ENCODE assay signal across 15 cellular contexts in the genomic region with DNA sequence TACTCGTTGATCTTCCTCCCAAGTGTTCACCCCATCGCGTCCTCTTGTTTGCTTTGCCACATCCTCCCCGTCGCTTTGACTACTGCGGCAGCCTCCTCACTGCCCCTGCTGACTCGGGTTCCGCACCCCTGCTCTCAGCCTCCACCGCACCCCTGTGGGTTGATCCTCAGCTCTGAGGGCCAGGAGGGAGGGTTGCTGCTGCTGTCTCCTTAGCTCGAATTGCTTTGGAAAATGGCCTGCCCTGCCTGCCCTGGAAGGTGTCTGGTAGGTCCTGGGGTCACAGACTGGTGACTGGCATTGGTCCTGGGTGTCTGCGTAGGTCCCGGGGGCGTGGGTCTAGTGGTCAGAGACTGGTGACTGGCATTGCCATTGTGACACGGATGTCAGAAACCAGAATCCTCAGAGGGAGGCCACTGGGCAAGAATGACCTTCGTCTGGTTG. TPM values are rescaled to one million over a fixed set of nuclear protein-coding genes. Genes with fewer than 3 reads are reported as not detected.
DNase-seq lines count a peak whose midpoint lies in the region; ATAC-seq, FAIRE-seq and TF ChIP-seq lines count a peak whose summit lies in the region.
"Had no signal": no experiment of that assay in that cellular context is flagged by ENCODE, and none has a peak within 500 bp of the region (broad histone marks: within the 10 kb centered on the region; RNA-seq: fewer than 3 reads in every experiment).

No MANE protein-coding gene starts in this region.

- peaks cover 37% of the 10 kb centered on the region for H3K9me3 Mint-ChIP-seq in T-helper 1 cell treated with Interleukin-12 subunit alpha and Interleukin-12 subunit beta and Interleukin-4 antibody, amounts not matched to agents 30 μg/mL and 1 μg/mL, for 36 hours

- no peak for ATAC-seq in GM19463 (IDR thresholded peaks at IDR 0.05; ENCODE audit: unreplicated experiment)
- ATAC-seq: foreskin keratinocyte had no signal

- no peak overlapping the region for H2AK5ac ChIP-seq in H1 (ENCODE audit: low read depth, low read length)

- H2BK12ac ChIP-seq in H1 (ENCODE audit: low read depth, low read length) = peak overlapping the region; percentile 95

- no peaks in the 10 kb centered on the region for H3K9me3 ChIP-seq in H1 (ENCODE audit: insufficient read depth in 2 of 2, low read depth in 1 of 2, low read length in 1 of 2)
- H3K9me3 ChIP-seq: pancreas had no signal

- H3K79me2 ChIP-seq in H1 (ENCODE audit: control insufficient read depth in 1 of 2, insufficient read depth in 2 of 2, low read length in 2 of 2) = no peaks in the 10 kb centered on the region

- H3K27ac Mint-ChIP-seq in T-helper 1 cell treated with Interleukin-12 subunit alpha and Interleukin-12 subunit beta and Interleukin-4 antibody, amounts not matched to agents 30 μg/mL and 1 μg/mL, for 36 hours = peak overlapping the region; percentile 97

- peaks cover 9 to 28% (median 20%) of the 10 kb centered on the region in 4 experiments for H3K4me1 ChIP-seq in H1 (replicated peaks in 1 of 4; ENCODE audit: control insufficient read depth in 3 of 4, insufficient read depth in 4 of 4, low read length in 3 of 4)
- H3K4me1 ChIP-seq: foreskin keratinocyte had no signal

- peak overlapping the region; percentile 59 for H4K91ac ChIP-seq in H1 (replicated peaks; ENCODE audit: insufficient read length, low read length)

- H3K36me3 Mint-ChIP-seq in T-helper 1 cell treated with Interleukin-12 subunit alpha and Interleukin-12 subunit beta and Interleukin-4 antibody, amounts not matched to agents 30 μg/mL and 1 μg/mL, for 36 hours (ENCODE audit: low read depth) = peaks cover 41% of the 10 kb centered on the region

- no peak for TF ChIP-seq RAD21 in H1 (IDR thresholded peaks at IDR 0.05 in 1 of 2, conservative IDR thresholded peaks at IDR 0.05 in 1 of 2; ENCODE audit: low read depth in 2 of 2, low read length in 2 of 2)

- no peak overlapping the region for H3K9ac ChIP-seq in H1 (replicated peaks in 1 of 4; ENCODE audit: extremely low read depth in 1 of 4, low read depth in 3 of 4, low read length in 3 of 4)

- no peak overlapping the region for H3K4ac ChIP-seq in H1 (replicated peaks; ENCODE audit: insufficient read length, low read depth, low read length)

- CTCF ChIA-PET in H1 (lab: Charles Lee; ENCODE audit: partially characterized antibody) = interaction anchor here (1.0 to 13.5 kb wide), 4 partner anchors 17 to 57 kb away, joined by 3 to 116 read pairs (median 6); no protein-coding TSS in a partner anchor

- peaks cover 51% of the 10 kb centered on the region for H3K4me1 Mint-ChIP-seq in T-helper 1 cell treated with Interleukin-12 subunit alpha and Interleukin-12 subunit beta and Interleukin-4 antibody, amounts not matched to agents 30 μg/mL and 1 μg/mL, for 36 hours (ENCODE audit: low read depth)

- H3K18ac ChIP-seq in H1 (ENCODE audit: extremely low read depth, low read length) = peak overlapping the region; percentile 82; the same call in 1 of the 2 replicates

- H3K27me3 Mint-ChIP-seq in T-helper 1 cell treated with Interleukin-12 subunit alpha and Interleukin-12 subunit beta and Interleukin-4 antibody, amounts not matched to agents 30 μg/mL and 1 μg/mL, for 36 hours (ENCODE audit: low read depth) = no peaks in the 10 kb centered on the region

- H4K8ac ChIP-seq in H1 (ENCODE audit: extremely low read depth, insufficient read depth, low read length) = no peak overlapping the region

- peak overlapping the region; percentile 83; the same call in 1 of the 2 replicates for H2BK15ac ChIP-seq in H1 (ENCODE audit: low read length)

- no peak overlapping the region for H2BK120ac ChIP-seq in H1 (replicated peaks; ENCODE audit: low read depth, low read length)

- no peaks in the 10 kb centered on the region for H3K79me1 ChIP-seq in H1 (ENCODE audit: low read depth, low read length)

- H3K56ac ChIP-seq in H1 (replicated peaks; ENCODE audit: insufficient read length, low read depth, low read length) = no peak overlapping the region

- H2BK20ac ChIP-seq in H1 (ENCODE audit: low read length) = peak overlapping the region; percentile 83

- H3K4me3 Mint-ChIP-seq in T-helper 1 cell treated with Interleukin-12 subunit alpha and Interleukin-12 subunit beta and Interleukin-4 antibody, amounts not matched to agents 30 μg/mL and 1 μg/mL, for 36 hours = peak overlapping the region; percentile 80

- H4K5ac ChIP-seq in H1 (ENCODE audit: insufficient read length, low read depth, low read length) = no peak overlapping the region

- no peaks in the 10 kb centered on the region for H3K23me2 ChIP-seq in H1 (ENCODE audit: low read depth, low read length)

- no peak overlapping the region for H2AFZ ChIP-seq in H1 (ENCODE audit: low read length)

- no peak overlapping the region for H3K4me3 ChIP-seq in H1 (ENCODE audit: extremely low read depth in 1 of 4, insufficient read depth in 2 of 4, low read depth in 3 of 4, low read length in 4 of 4)
- H3K4me3 ChIP-seq: pancreas had no signal

- DNase-seq in GM12891 (ENCODE audit: insufficient read length, low spot score) = no peak
- DNase-seq in H1 (ENCODE audit: low read depth in 1 of 2, low spot score in 2 of 2) = no peak
- peak; percentile 17 for DNase-seq in stimulated activated CD8-positive, alpha-beta memory T cell treated with anti-CD3 and anti-CD28 coated beads, Interleukin-4, amount 100 ng/mL, for 24 hours (ENCODE audit: low read depth)
- no peak for DNase-seq in germinal center (ENCODE audit: low spot score)
- DNase-seq in DMS53 treated with DMSO at 0.1 percent for 48 hours (lab: John Stamatoyannopoulos, UW; ENCODE audit: unreplicated experiment) = no peak
- no peak for DNase-seq in NK-92 treated with Interleukin-12 subunit alpha and Interleukin-12 subunit beta, amount 100 ng/mL, for 24 hours (lab: John Stamatoyannopoulos, UW)
- DNase-seq: foreskin keratinocyte, kidney glomerular epithelial cell, NCI-H748 treated with DMSO at 0.1 percent for 48 hours had no signal

- H3K36me3 ChIP-seq in H1 (ENCODE audit: control insufficient read depth in 2 of 4, insufficient read depth in 4 of 4, low read length in 3 of 4) = no peaks in the 10 kb centered on the region
- H3K36me3 ChIP-seq: pancreas had no signal

- peak overlapping the region; percentile 66; the same call in 1 of the 2 replicates for H2BK5ac ChIP-seq in H1 (ENCODE audit: low read depth, low read length)

- H3K4me2 ChIP-seq in H1 (ENCODE audit: insufficient read depth in 1 of 2, low read depth in 2 of 2, low read length in 2 of 2) = no peak overlapping the region

- WGBS in H1 (ENCODE audit: extremely low coverage in 1 of 2, insufficient coverage in 1 of 2, insufficient read length in 1 of 2, insufficient replicate concordance in 2 of 2, low coverage in 1 of 2, low lambda C conversion rate in 2 of 2, missing lambda C conversion rate in 1 of 2), 2 experiments = 86% methylated on average over 15 of the region's 15 CpGs; no CpG with 5 or more reads in 1 of the 2 experiments

- H4K20me1 ChIP-seq in H1 (replicated peaks in 1 of 2; ENCODE audit: control insufficient read depth in 1 of 2, insufficient read depth in 2 of 2, low read length in 2 of 2) = no peaks in the 10 kb centered on the region

- POLR2A ChIA-PET in H1 (lab: Charles Lee; ENCODE audit: partially characterized antibody) = interaction anchor here (1.0 to 1.9 kb wide), 2 partner anchors 11 to 42 kb away, joined by 4 to 6 read pairs; no protein-coding TSS in a partner anchor

- FAIRE-seq in GM12891 (lab: Jason Lieb, UNC) = no peak
- FAIRE-seq in H1 (lab: Jason Lieb, UNC) = no peak
- FAIRE-seq: colon, D721Med, pancreas had no signal

- H3K14ac ChIP-seq in H1 (ENCODE audit: insufficient read length) = no peak overlapping the region

- TF ChIP-seq POLR2A in GM12891 (IDR thresholded peaks at IDR 0.05; ENCODE audit: low read depth, low read length) (no peak), H1 (IDR thresholded peaks at IDR 0.05; ENCODE audit: control extremely low read depth in 1 of 2, low read depth in 2 of 2, low read length in 2 of 2) (no peak)

- TF ChIP-seq CTCF in H1 (IDR thresholded peaks at IDR 0.05; ENCODE audit: control extremely low read depth in 1 of 3, insufficient read depth in 1 of 3, low read depth in 1 of 3, low read length in 3 of 3) = no peak

- no peak for TF ChIP-seq EP300 in H1 (IDR thresholded peaks at IDR 0.05; ENCODE audit: borderline replicate concordance in 1 of 2, low read depth in 2 of 2, low read length in 2 of 2)

- no peak overlapping the region for H3K23ac ChIP-seq in H1 (ENCODE audit: insufficient read length)

- H3K27me3 ChIP-seq in H1 (replicated peaks in 1 of 4; ENCODE audit: control insufficient read depth in 3 of 4, extremely low read depth in 1 of 4, insufficient read depth in 3 of 4, low read length in 3 of 4) = no peaks in the 10 kb centered on the region; a peak in 1 of 7 replicates
- H3K27me3 ChIP-seq: pancreas had no signal

- H3K27ac ChIP-seq in H1 (ENCODE audit: low read depth, low read length) = no peak overlapping the region
- H3K27ac ChIP-seq: foreskin keratinocyte, HL-60, pancreas had no signal

TF ChIP-seq in GM12891, 5 proteins besides CTCF, POLR2A, EP300 and RAD21:
- no peak for TF ChIP-seq TAF1 (IDR thresholded peaks at IDR 0.05; ENCODE audit: low read depth, low read length)
- peak; percentile 41 for TF ChIP-seq PAX5 (IDR thresholded peaks at IDR 0.05; ENCODE audit: insufficient read depth, low read length, severe bottlenecking)

TF ChIP-seq in H1, 55 proteins besides CTCF, POLR2A, EP300 and RAD21 (continues in another document):
- no peak for TF ChIP-seq RXRA (IDR thresholded peaks at IDR 0.05; ENCODE audit: insufficient read depth, low read depth, low read length)
- no peak for TF ChIP-seq CHD2 (IDR thresholded peaks at IDR 0.05; ENCODE audit: low read length)
- TF ChIP-seq GABPA (IDR thresholded peaks at IDR 0.05; ENCODE audit: borderline replicate concordance, insufficient read depth, low read length) = no peak
- TF ChIP-seq SRF (IDR thresholded peaks at IDR 0.05; ENCODE audit: low read depth, low read length) = no peak
- TF ChIP-seq CHD1 (IDR thresholded peaks at IDR 0.05; ENCODE audit: low read depth, low read length) = no peak
- TF ChIP-seq POLR2AphosphoS5 (IDR thresholded peaks at IDR 0.05; ENCODE audit: low read depth, low read length) = no peak

RNA-seq across cellular contexts. Expression of gene MUC4, which starts 9.4 kb away (rescaled TPM):
- polyA plus RNA-seq in GM12891 (2012; ENCODE audit: low read depth, missing spikeins) = 1.2 TPM
- total RNA-seq in H1 (2021; fragmentation: NEBNext Ultra II Directional; extraction: Animal tissue kit (Norgen Biotek cat#: 25700)) = 1.4 and 2.0 TPM in 2 replicates
- 0.89 and 2.0 TPM in 2 replicates for polyA plus RNA-seq in H1 (2011; rRNA removed)
- 0.94 TPM for polyA plus RNA-seq in H1 (2011; cell fraction: cytosol; rRNA removed)
- polyA plus RNA-seq in H1 (2011; cell fraction: nucleus; rRNA removed) = 5.4 TPM
- polyA plus RNA-seq in H1 (2012, experiment 1 of 2) = 1.1 to 1.8 TPM (median 1.6 TPM) in 4 replicates
- 0.34 TPM for polyA plus RNA-seq in H1 (2012, experiment 2 of 2)
- 0.83 TPM for polyA plus RNA-seq in H1 (2013, experiment 1 of 2)
- polyA plus RNA-seq in H1 (2013, experiment 2 of 2) = 0.59 TPM
- polyA minus RNA-seq in H1 (2011; rRNA and poly(A)+ RNA removed) = 0.98 and 2.0 TPM in 2 replicates
- 1.0 TPM for polyA minus RNA-seq in H1 (2011; cell fraction: cytosol; rRNA and poly(A)+ RNA removed)
- 2.8 TPM for polyA minus RNA-seq in H1 (2011; cell fraction: nucleus; rRNA and poly(A)+ RNA removed)
- total RNA-seq: foreskin keratinocyte had no signal
- polyA plus RNA-seq: foreskin keratinocyte had no signal
